ENCODE assay signal across 16 cellular contexts in the genomic region with DNA sequence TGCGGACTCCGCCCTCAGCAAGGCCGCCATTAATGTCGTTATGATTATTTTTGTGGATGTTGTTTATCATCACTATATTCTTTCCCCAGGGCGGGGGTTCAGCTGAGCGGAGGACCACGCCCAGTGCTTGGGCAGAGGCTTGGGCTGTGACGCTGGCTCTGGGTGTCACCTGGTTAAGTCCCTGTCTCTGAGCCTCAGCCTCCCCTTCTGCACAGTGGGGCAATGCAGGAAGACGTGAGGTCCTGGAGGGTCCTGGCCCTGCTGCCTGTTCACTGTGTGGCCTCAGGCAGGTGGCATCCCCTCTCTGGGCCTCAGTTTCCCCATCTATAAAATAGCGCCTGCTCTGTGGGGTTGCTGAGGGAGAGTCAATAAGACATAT. TPM values are rescaled to one million over a fixed set of nuclear protein-coding genes. Genes with fewer than 3 reads are reported as not detected.
DNase-seq lines count a peak whose midpoint lies in the region; ATAC-seq, FAIRE-seq and TF ChIP-seq lines count a peak whose summit lies in the region.
"Had no signal": no experiment of that assay in that cellular context is flagged by ENCODE, and none has a peak within 500 bp of the region (broad histone marks: within the 10 kb centered on the region; RNA-seq: fewer than 3 reads in every experiment).

No MANE protein-coding gene starts in this region.

- H3K36me3 ChIP-seq in K562 (ENCODE audit: control insufficient read depth, insufficient read depth, low read length), result peaks cover 60% of the 10 kb centered on the region; the same call in 2 of the 3 replicates
- H3K36me3 ChIP-seq in right atrium auricular region, result peaks cover 16% of the 10 kb centered on the region
- H3K36me3 ChIP-seq in neutrophil, result no peaks in the 10 kb centered on the region
- H3K36me3 ChIP-seq in transverse colon, result no peaks in the 10 kb centered on the region
- H3K36me3 ChIP-seq in WERI-Rb-1, result peaks cover 34% of the 10 kb centered on the region

- TF ChIP-seq POLR2A in K562 (conservative IDR thresholded peaks at IDR 0.05) (no peak), transverse colon (IDR thresholded peaks at IDR 0.05) (no peak)

- H3K9me1 ChIP-seq in K562 (ENCODE audit: control insufficient read depth, insufficient read depth, low read length), result peaks cover 3% of the 10 kb centered on the region

- BruUV-seq in K562 (replicated peaks; lab: Mats Ljungman, UMichigan), result no TSS peak

- H4K20me1 ChIP-seq in K562 (replicated peaks; ENCODE audit: control insufficient read depth, insufficient read depth, low read length), result peaks cover 35% of the 10 kb centered on the region

- no peak for FAIRE-seq in K562 (lab: Jason Lieb, UNC)
- FAIRE-seq: islet of Langerhans had no signal

- CTCF ChIA-PET in K562 (lab: Yijun Ruan, JAX; ENCODE audit: low intra/inter-chr PET ratio), result no interaction called here

- peak overlapping the region in 1 of 2 experiments; percentile 20; a peak in 1 of 4 replicates for H3K9ac ChIP-seq in K562 (ENCODE audit: insufficient read depth in 1 of 2, low read depth in 2 of 2, low read length in 2 of 2)
- H3K9ac ChIP-seq: BLaER1, KMS-11 had no signal

- no peak overlapping the region for H2AFZ ChIP-seq in K562 (ENCODE audit: low read depth, low read length)

- POLR2A ChIA-PET in K562 (lab: Yijun Ruan, JAX), result interaction anchor here (1.2 kb wide), 1 partner anchor 20 kb away, joined by 6 read pairs; no protein-coding TSS in a partner anchor

- H3K4me2 ChIP-seq in K562 (ENCODE audit: insufficient read depth, low read length), result no peak overlapping the region
- H3K4me2 ChIP-seq: BLaER1, KMS-11 had no signal

- TF ChIP-seq EP300 in K562 (IDR thresholded peaks at IDR 0.05; ENCODE audit: low read length) (no peak), transverse colon (IDR thresholded peaks at IDR 0.05; ENCODE audit: low read depth) (no peak)

- intact Hi-C loops in K562 (cut with micrococcal nuclease), result no loop called here
- intact Hi-C loops in transverse colon (cut with DNase I; ENCODE audit: low total_unique reads), result no loop called here
- intact Hi-C loops in posterior vena cava (cut with DNase I), result no loop called here

- DNase-seq in K562 (ENCODE audit: extremely low read depth in 1 of 4, low spot score in 3 of 4) (no peak), right atrium auricular region (ENCODE audit: low spot score) (no peak), transverse colon (no peak), GM13977 (ENCODE audit: low spot score) (no peak), posterior vena cava (ENCODE audit: low spot score) (no peak), WERI-Rb-1 (no peak)
- no peak for DNase-seq in activated CD4-positive, alpha-beta T cell treated with anti-CD3 and anti-CD28 coated beads, Interleukin-2, amount 50 U/mL, for 48 hours
- DNase-seq: activated naive CD4-positive, alpha-beta T cell treated with anti-CD3 and anti-CD28 coated beads for 36 hours; NCI-H1694 treated with DMSO at 0.1 percent for 48 hours; NCI-H774; SHP77 treated with DMSO at 0.1 percent for 48 hours; stimulated activated CD4-positive, alpha-beta T cell treated with anti-CD3 and anti-CD28 coated beads, Interleukin-1b, Interleukin-23, amount 100 ng/mL, for 48 hours had no signal

- H3K4me1 ChIP-seq in K562 (replicated peaks in 1 of 2; ENCODE audit: control insufficient read depth in 2 of 2, insufficient read depth in 2 of 2, low read length in 2 of 2) (peaks cover 3 to 47% of the 10 kb centered on the region in 2 experiments; a peak in 4 of 5 replicates), right atrium auricular region (peaks cover 0 to 72% of the 10 kb centered on the region in 2 donors), neutrophil (ENCODE audit: control insufficient read depth in 1 of 2, insufficient read depth in 1 of 2, low read depth in 1 of 2, low read length in 1 of 2) (peaks cover 28 to 40% of the 10 kb centered on the region in 2 experiments), transverse colon (peaks cover 21 to 45% (median 38%) of the 10 kb centered on the region in 4 donors)

- TF ChIP-seq CTCF in K562 (IDR thresholded peaks at IDR 0.05 in 2 of 3, conservative IDR thresholded peaks at IDR 0.05 in 1 of 3; ENCODE audit: insufficient read depth in 2 of 3, low read depth in 1 of 3, low read length in 3 of 3) (no peak), right atrium auricular region (IDR thresholded peaks at IDR 0.05) (no peak), neutrophil (IDR thresholded peaks at IDR 0.05) (no peak), transverse colon (IDR thresholded peaks at IDR 0.05) (no peak), GM13977 (IDR thresholded peaks at IDR 0.05; ENCODE audit: extremely low read depth, insufficient read depth, missing control alignments) (no peak), WERI-Rb-1 (IDR thresholded peaks at IDR 0.05; ENCODE audit: low read depth, low read length) (no peak)

- H3K4me3 ChIP-seq in K562 (no peak overlapping the region), right atrium auricular region (peak overlapping the region in 1 of 2 donors; percentile 36), neutrophil (ENCODE audit: low read depth in 1 of 2, low read length in 1 of 2) (peak overlapping the region; percentile 43 to 49), transverse colon (peak overlapping the region in 1 of 4 donors; percentile 27), WERI-Rb-1 (ENCODE audit: low read depth, low read length) (no peak overlapping the region)
- H3K4me3 ChIP-seq: BLaER1 had no signal

- 91% methylated on average over 8 of the region's 10 CpGs for WGBS in K562 (ENCODE audit: insufficient coverage, low coverage, missing lambda C conversion rate)
- WGBS in transverse colon (ENCODE audit: low coverage in 1 of 2), 2 donors, result 48% methylated on average over 9 of the region's 10 CpGs; no CpG with 5 or more reads in 1 of the 2 donors

- no peak for TF ChIP-seq RAD21 in K562 (CRISPR knock-in tag; conservative IDR thresholded peaks at IDR 0.05 in 1 of 2, IDR thresholded peaks at IDR 0.05 in 1 of 2)

- in situ Hi-C loops in K562 (cut with MboI) (no loop called here), transverse colon (cut with MboI; ENCODE audit: low pct_ligation_motif_present in 1 of 4, low pct_unique_long_range_greater_than_20kb in 1 of 4, low sequenced_read_pairs in 3 of 4) (no loop called here), GM13977 (cut with MboI; ENCODE audit: low pct_unique_long_range_greater_than_20kb, low sequenced_read_pairs, unreplicated experiment) (no loop called here)

- peaks cover 92% of the 10 kb centered on the region for H3K79me2 ChIP-seq in K562 (ENCODE audit: control insufficient read depth, insufficient read depth, low read length)

- no peaks in the 10 kb centered on the region for H3K27me3 ChIP-seq in K562 (ENCODE audit: control insufficient read depth in 2 of 2, insufficient read depth in 2 of 2, low read length in 2 of 2)
- H3K27me3 ChIP-seq in right atrium auricular region, result no peaks in the 10 kb centered on the region
- no peaks in the 10 kb centered on the region for H3K27me3 ChIP-seq in neutrophil
- H3K27me3 ChIP-seq in transverse colon, result no peaks in the 10 kb centered on the region
- H3K27me3 ChIP-seq in WERI-Rb-1 (ENCODE audit: insufficient read depth, low read depth, severe bottlenecking), result no peaks in the 10 kb centered on the region
- H3K27me3 ChIP-seq: BLaER1 had no signal

- no peaks in the 10 kb centered on the region for H3K9me3 ChIP-seq in K562 (replicated peaks; ENCODE audit: control insufficient read depth, insufficient read depth, low read depth, low read length)
- H3K9me3 ChIP-seq in right atrium auricular region, result no peaks in the 10 kb centered on the region
- no peaks in the 10 kb centered on the region for H3K9me3 ChIP-seq in neutrophil
- no peaks in the 10 kb centered on the region for H3K9me3 ChIP-seq in transverse colon
- H3K9me3 ChIP-seq in WERI-Rb-1 (ENCODE audit: severe bottlenecking), result no peaks in the 10 kb centered on the region
- H3K9me3 ChIP-seq: BLaER1 had no signal

- ATAC-seq in K562, result no peak

- no peak overlapping the region for H3K27ac ChIP-seq in K562 (ENCODE audit: extremely low read depth, low read depth, low read length)
- H3K27ac ChIP-seq in right atrium auricular region, result peak overlapping the region; percentile 99
- H3K27ac ChIP-seq in neutrophil, result peak overlapping the region; percentile 80
- H3K27ac ChIP-seq in transverse colon, result peak overlapping the region; percentile 78 to 100 (median 96)
- no peak overlapping the region for H3K27ac ChIP-seq in WERI-Rb-1
- H3K27ac ChIP-seq: BLaER1, KMS-11 had no signal

TF ChIP-seq in K562, 482 proteins besides CTCF, POLR2A, EP300 and RAD21:
- 0 out of 2 replicates have a peak, but pooled peaks have one; percentile 29 for TF ChIP-seq BCOR (IDR thresholded peaks at IDR 0.05)
- no peak for TF ChIP-seq ZKSCAN1 (IDR thresholded peaks at IDR 0.05; ENCODE audit: low read depth, low read length)

RNA-seq across cellular contexts. Expression of a gene that starts 32.5 kb away (rescaled TPM):
- total RNA-seq in K562 (2011; cell fraction: chromatin; rRNA removed; ENCODE audit: low replicate concordance), result 66.4 and 156 TPM in 2 replicates
- 56.2 and 56.5 TPM in 2 replicates for total RNA-seq in K562 (2011; cell fraction: nucleolus; rRNA removed)
- total RNA-seq in K562 (2011; cell fraction: nucleoplasm; rRNA removed), result 46.9 and 54.0 TPM in 2 replicates
- 14.1 and 15.7 TPM in 2 replicates for total RNA-seq in K562 (2014; rRNA removed)
- 3.0 and 3.7 TPM in 2 replicates for total RNA-seq in K562 (2014; rRNA removed; fragmentation: Illumina TruSeq; extraction: Trizol)
- 6.9 and 8.4 TPM in 2 replicates for total RNA-seq in K562 (2015; rRNA removed; fragmentation: Illumina TruSeq; extraction: Trizol)
- 57.3 and 62.1 TPM in 2 replicates for total RNA-seq in K562 (2021)
- polyA plus RNA-seq in K562 (2011; rRNA removed), result 2.0 and 2.9 TPM in 2 replicates
- polyA plus RNA-seq in K562 (2011; cell fraction: cytosol; rRNA removed), result 1.8 and 2.6 TPM in 2 replicates
- polyA plus RNA-seq in K562 (2011; cell fraction: nucleus; rRNA removed), result 13.2 and 19.2 TPM in 2 replicates
- 20.3 and 20.4 TPM in 2 replicates for polyA plus RNA-seq in K562 (2012)
- 17.2 and 26.2 TPM in 2 replicates for polyA plus RNA-seq in K562 (2014; fragmentation: Illumina TruSeq; extraction: Trizol)
- under 1 TPM; 0.71 to 0.99 TPM for polyA plus RNA-seq in K562 (2014; fragmentation: Nextera tagmentation; extraction: Ambion mirVana)
- polyA plus RNA-seq in K562 (2014; rRNA removed), result 14.1 and 15.9 TPM in 2 replicates
- polyA minus RNA-seq in K562 (2011; rRNA and poly(A)+ RNA removed), result 4.0 and 4.7 TPM in 2 replicates
- 14.5 and 19.9 TPM in 2 replicates for polyA minus RNA-seq in K562 (2011; cell fraction: cytosol; rRNA and poly(A)+ RNA removed)
- 16.6 and 19.5 TPM in 2 replicates for polyA minus RNA-seq in K562 (2011; cell fraction: nucleus; rRNA and poly(A)+ RNA removed)
- 100 to 1,000 TPM; 111 to 196 TPM for total RNA-seq in right atrium auricular region
- 100 to 1,000 TPM in 1 of 4 donors, 10 to 100 TPM in 3; 39.9 to 145 (median 68.1) TPM for total RNA-seq in transverse colon
- total RNA-seq in posterior vena cava, result 100 to 1,000 TPM; 196 to 223 TPM

Comparison
In these comparisons a context has a peak if more than half of its experiments do, and no peak if none do; other contexts are left out.
1. H3K27ac ChIP-seq: peak in right atrium auricular region (2 of 2), neutrophil (single experiment) and transverse colon (4 of 4); none in K562 (single experiment) and WERI-Rb-1 (single experiment).
2. H3K4me3 ChIP-seq: peak in neutrophil (2 of 2); none in K562 (single experiment) and WERI-Rb-1 (single experiment).